In genomic region chr5:43461066-43461465, GRCh38 we compare ENCODE assay signal across 27 cellular contexts. TPM values are rescaled to one million over a fixed set of nuclear protein-coding genes. Genes with fewer than 3 reads are reported as not detected.
DNase-seq lines count a peak whose midpoint lies in the region; ATAC-seq, FAIRE-seq and TF ChIP-seq lines count a peak whose summit lies in the region.
"Had no signal": no experiment of that assay in that cellular context is flagged by ENCODE, and none has a peak within 500 bp of the region (broad histone marks: within the 10 kb centered on the region; RNA-seq: fewer than 3 reads in every experiment).

No MANE protein-coding gene starts in this region.

- ATAC-seq in K562 (peak; percentile 41; the same call in 2 of the 3 replicates), HG02798 (IDR thresholded peaks at IDR 0.05; ENCODE audit: poor library complexity, unreplicated experiment) (no peak)
- ATAC-seq: A549; CD8-positive, alpha-beta T cell; GM12878 had no signal

- POLR2A ChIA-PET in K562 (lab: Yijun Ruan, JAX): no interaction called here

- no peak overlapping the region for H4K8ac ChIP-seq in neuronal stem cell (ENCODE audit: low read depth, low read length)

- in situ Hi-C loops in K562 (cut with MboI): no loop called here

- FAIRE-seq in K562 (lab: Jason Lieb, UNC): no peak
- FAIRE-seq: A549, GM12878, GM12892, GM18507 had no signal

- H3K27ac ChIP-seq in K562 (ENCODE audit: extremely low read depth, low read depth, low read length) (no peak overlapping the region), neuronal stem cell (replicated peaks; ENCODE audit: low read length) (no peak overlapping the region), thyroid gland (peak overlapping the region; percentile 39 to 76 (median 49))
- H3K27ac ChIP-seq: 22Rv1; A549; BLaER1 treated with 17β-estradiol and CSF1 and Interleukin-3, amounts not matched to agents 10 nM and 100 nM; C4-2B had no signal

- no peak overlapping the region for H2BK5ac ChIP-seq in neuronal stem cell (ENCODE audit: low read length)

- H2BK12ac ChIP-seq in neuronal stem cell (ENCODE audit: low read length): peak overlapping the region; percentile 25

- no peak overlapping the region for H3K18ac ChIP-seq in neuronal stem cell (ENCODE audit: low read length)

- TF ChIP-seq RAD21 in K562 (CRISPR knock-in tag; conservative IDR thresholded peaks at IDR 0.05 in 1 of 2, IDR thresholded peaks at IDR 0.05 in 1 of 2): no peak

- H2BK120ac ChIP-seq in neuronal stem cell (ENCODE audit: low read depth, low read length): no peak overlapping the region

- H3K27me3 ChIP-seq in K562 (ENCODE audit: control insufficient read depth in 2 of 2, insufficient read depth in 2 of 2, low read length in 2 of 2) (no peaks in the 10 kb centered on the region), neuronal stem cell (ENCODE audit: control insufficient read depth in 3 of 3, insufficient read depth in 3 of 3, low read depth in 1 of 3, low read length in 3 of 3) (no peaks in the 10 kb centered on the region), thyroid gland (no peaks in the 10 kb centered on the region)
- H3K27me3 ChIP-seq: BLaER1 treated with 17β-estradiol and CSF1 and Interleukin-3, amounts not matched to agents 10 nM and 100 nM had no signal

- no peak for TF ChIP-seq EP300 in K562 (IDR thresholded peaks at IDR 0.05; ENCODE audit: low read length)

- no peaks in the 10 kb centered on the region for H3K79me2 ChIP-seq in K562 (ENCODE audit: control insufficient read depth, insufficient read depth, low read length)

- TF ChIP-seq CTCF in K562 (IDR thresholded peaks at IDR 0.05 in 2 of 3, conservative IDR thresholded peaks at IDR 0.05 in 1 of 3; ENCODE audit: insufficient read depth in 2 of 3, low read depth in 1 of 3, low read length in 3 of 3) (no peak), thyroid gland (IDR thresholded peaks at IDR 0.05) (no peak)

- no peak overlapping the region for H4K91ac ChIP-seq in neuronal stem cell (ENCODE audit: low read depth, low read length, poor library complexity)

- H2AFZ ChIP-seq in K562 (ENCODE audit: low read depth, low read length) (no peak overlapping the region), neuronal stem cell (ENCODE audit: low read length) (no peak overlapping the region)

- no peak for TF ChIP-seq POLR2A in K562 (conservative IDR thresholded peaks at IDR 0.05)
- no peak for TF ChIP-seq POLR2A in thyroid gland (IDR thresholded peaks at IDR 0.05)

- no peaks in the 10 kb centered on the region for H3K4me1 ChIP-seq in K562 (replicated peaks in 1 of 2; ENCODE audit: control insufficient read depth in 2 of 2, insufficient read depth in 2 of 2, low read length in 2 of 2)
- no peaks in the 10 kb centered on the region for H3K4me1 ChIP-seq in neuronal stem cell (ENCODE audit: control insufficient read depth in 2 of 2, insufficient read depth in 1 of 2, low read depth in 1 of 2, low read length in 2 of 2)
- H3K4me1 ChIP-seq in thyroid gland: peaks cover 12 to 18% of the 10 kb centered on the region in 2 donors
- H3K4me1 ChIP-seq: A549; BLaER1 treated with 17β-estradiol and CSF1 and Interleukin-3, amounts not matched to agents 10 nM and 100 nM had no signal

- WGBS in K562 (ENCODE audit: insufficient coverage, low coverage, missing lambda C conversion rate): 80% methylated on average over 1 of the region's 1 CpG
- no CpG with 5 or more reads among the region's 1 CpG for WGBS in neuronal stem cell (ENCODE audit: extremely low coverage in 2 of 2, insufficient read length in 2 of 2, insufficient replicate concordance in 1 of 2), 2 donors
- 55 to 56% methylated on average over 1 of the region's 1 CpG for WGBS in thyroid gland, 2 donors

- CTCF ChIA-PET in K562 (lab: Yijun Ruan, JAX; ENCODE audit: low intra/inter-chr PET ratio): no interaction called here

- H3K9me3 ChIP-seq in K562 (replicated peaks; ENCODE audit: control insufficient read depth, insufficient read depth, low read depth, low read length) (no peaks in the 10 kb centered on the region; the same call in 1 of the 2 replicates), neuronal stem cell (replicated peaks in 1 of 2; ENCODE audit: control insufficient read depth in 2 of 2, insufficient read depth in 1 of 2, low read depth in 1 of 2, low read length in 2 of 2) (peaks cover 8 to 21% of the 10 kb centered on the region in 2 donors), thyroid gland (no peaks in the 10 kb centered on the region)

- H3K9ac ChIP-seq in K562 (ENCODE audit: insufficient read depth in 1 of 2, low read depth in 2 of 2, low read length in 2 of 2) (no peak overlapping the region), neuronal stem cell (ENCODE audit: low read depth, low read length, poor library complexity) (no peak overlapping the region)
- H3K9ac ChIP-seq: BLaER1 treated with 17β-estradiol and CSF1 and Interleukin-3, amounts not matched to agents 10 nM and 100 nM had no signal

- H2BK15ac ChIP-seq in neuronal stem cell (ENCODE audit: low read length): no peak overlapping the region

- no peak overlapping the region for H3K4ac ChIP-seq in neuronal stem cell (ENCODE audit: low read length)

- no peak overlapping the region for H3K23ac ChIP-seq in neuronal stem cell (ENCODE audit: low read depth, low read length, poor library complexity)

- no peaks in the 10 kb centered on the region for H3K9me1 ChIP-seq in K562 (ENCODE audit: control insufficient read depth, insufficient read depth, low read length)

- H3K36me3 ChIP-seq in K562 (ENCODE audit: control insufficient read depth, insufficient read depth, low read length) (peaks cover 10% of the 10 kb centered on the region; the same call in 1 of the 3 replicates), neuronal stem cell (replicated peaks in 1 of 2; ENCODE audit: control insufficient read depth in 2 of 2, insufficient read depth in 2 of 2, low read length in 2 of 2) (no peaks in the 10 kb centered on the region), thyroid gland (no peaks in the 10 kb centered on the region)

- H3K79me1 ChIP-seq in neuronal stem cell (ENCODE audit: low read depth, low read length): no peaks in the 10 kb centered on the region

- H4K20me1 ChIP-seq in K562 (replicated peaks; ENCODE audit: control insufficient read depth, insufficient read depth, low read length): no peaks in the 10 kb centered on the region
- H4K20me1 ChIP-seq: BLaER1 treated with 17β-estradiol and CSF1 and Interleukin-3, amounts not matched to agents 10 nM and 100 nM had no signal

- H3K4me2 ChIP-seq in K562 (ENCODE audit: insufficient read depth, low read length): no peak overlapping the region
- H3K4me2 ChIP-seq in neuronal stem cell (ENCODE audit: insufficient read depth, low read length, poor library complexity, severe bottlenecking): no peak overlapping the region
- H3K4me2 ChIP-seq: A549; BLaER1 treated with 17β-estradiol and CSF1 and Interleukin-3, amounts not matched to agents 10 nM and 100 nM had no signal

- BruUV-seq in K562 (replicated peaks; lab: Mats Ljungman, UMichigan): no TSS peak

- no peak overlapping the region for H3K4me3 ChIP-seq in K562
- no peak overlapping the region for H3K4me3 ChIP-seq in neuronal stem cell (ENCODE audit: low read length in 2 of 2)
- H3K4me3 ChIP-seq in thyroid gland (replicated peaks in 1 of 3): no peak overlapping the region
- H3K4me3 ChIP-seq: A549; BLaER1 treated with 17β-estradiol and CSF1 and Interleukin-3, amounts not matched to agents 10 nM and 100 nM; GM12878 had no signal

- H3K14ac ChIP-seq in neuronal stem cell (ENCODE audit: low read length): no peak overlapping the region

- no peak for DNase-seq in K562 (ENCODE audit: extremely low read depth in 1 of 4, low spot score in 3 of 4)
- no peak for DNase-seq in neuronal stem cell (ENCODE audit: low spot score)
- DNase-seq in thyroid gland: peak; percentile 54 to 56
- DNase-seq in COLO829 (ENCODE audit: low spot score): no peak
- DNase-seq in cortex of kidney (lab: John Stamatoyannopoulos, UW): no peak
- DNase-seq: AML-193; CD4-positive, alpha-beta T cell; CD8-positive, alpha-beta T cell; COR-L47; DMS 273 treated with DMSO at 0.1 percent for 48 hours; DMS153; DMS53; DMS79; DND-41; EL; GDM1 had no signal

- intact Hi-C loops in K562 (cut with micrococcal nuclease): no loop called here
- intact Hi-C loops in thyroid gland (cut with DNase I): no loop called here

- H2AK5ac ChIP-seq in neuronal stem cell (ENCODE audit: low read depth, low read length): no peak overlapping the region

RNA-seq across cellular contexts. Expression of gene TMEM267, which starts 22.6 kb away (rescaled TPM):
- 16.8 and 49.2 TPM in 2 replicates for total RNA-seq in K562 (2011; cell fraction: chromatin; rRNA removed; ENCODE audit: low replicate concordance)
- total RNA-seq in K562 (2011; cell fraction: nucleolus; rRNA removed): 7.2 and 8.0 TPM in 2 replicates
- total RNA-seq in K562 (2011; cell fraction: nucleoplasm; rRNA removed): 20.4 and 22.3 TPM in 2 replicates
- total RNA-seq in K562 (2014; rRNA removed): 8.1 and 11.3 TPM in 2 replicates
- total RNA-seq in K562 (2014; rRNA removed; fragmentation: Illumina TruSeq; extraction: Trizol): 17.8 and 21.2 TPM in 2 replicates
- total RNA-seq in K562 (2015; rRNA removed; fragmentation: Illumina TruSeq; extraction: Trizol): 12.1 and 13.3 TPM in 2 replicates
- total RNA-seq in K562 (2021): 19.3 and 19.9 TPM in 2 replicates
- 29.1 and 31.9 TPM in 2 replicates for polyA plus RNA-seq in K562 (2011; rRNA removed)
- polyA plus RNA-seq in K562 (2011; cell fraction: cytosol; rRNA removed): 4.6 and 13.5 TPM in 2 replicates
- 20.1 and 30.5 TPM in 2 replicates for polyA plus RNA-seq in K562 (2011; cell fraction: nucleus; rRNA removed)
- polyA plus RNA-seq in K562 (2012): 15.9 and 25.5 TPM in 2 replicates
- polyA plus RNA-seq in K562 (2014; fragmentation: Illumina TruSeq; extraction: Trizol): 15.4 and 17.0 TPM in 2 replicates
- 10 to 100 TPM; 51.1 to 61.1 TPM for polyA plus RNA-seq in K562 (2014; fragmentation: Nextera tagmentation; extraction: Ambion mirVana)
- polyA plus RNA-seq in K562 (2014; rRNA removed): 13.2 and 19.1 TPM in 2 replicates
- polyA minus RNA-seq in K562 (2011; rRNA and poly(A)+ RNA removed): 35.3 and 41.3 TPM in 2 replicates
- polyA minus RNA-seq in K562 (2011; cell fraction: cytosol; rRNA and poly(A)+ RNA removed): 6.4 and 6.7 TPM in 2 replicates
- 5.0 and 7.0 TPM in 2 replicates for polyA minus RNA-seq in K562 (2011; cell fraction: nucleus; rRNA and poly(A)+ RNA removed)
- polyA plus RNA-seq in neuronal stem cell (2013, experiment 1 of 2): 7.0 TPM
- 7.1 TPM for polyA plus RNA-seq in neuronal stem cell (2013, experiment 2 of 2)
- total RNA-seq in thyroid gland: 10 to 100 TPM; 24.6 to 40.4 (median 29.2) TPM

RNA-seq across cellular contexts. Expression of gene CCL28, which starts 48.9 kb away (rescaled TPM):
- total RNA-seq in K562 (2011; cell fraction: chromatin; rRNA removed; ENCODE audit: low replicate concordance): not detected in 2 replicates
- total RNA-seq in K562 (2011; cell fraction: nucleolus; rRNA removed): not detected in 2 replicates
- total RNA-seq in K562 (2011; cell fraction: nucleoplasm; rRNA removed): not detected in 2 replicates
- not detected in 2 replicates for total RNA-seq in K562 (2014; rRNA removed)
- not detected in 2 replicates for total RNA-seq in K562 (2014; rRNA removed; fragmentation: Illumina TruSeq; extraction: Trizol)
- not detected in 2 replicates for total RNA-seq in K562 (2015; rRNA removed; fragmentation: Illumina TruSeq; extraction: Trizol)
- not detected in 2 replicates for total RNA-seq in K562 (2021)
- polyA plus RNA-seq in K562 (2011; rRNA removed): 0.11 TPM in 1 of 2 replicates, not detected in the other
- 0.06 TPM in 1 of 2 replicates, not detected in the other for polyA plus RNA-seq in K562 (2011; cell fraction: cytosol; rRNA removed)
- polyA plus RNA-seq in K562 (2011; cell fraction: nucleus; rRNA removed): 0.04 TPM in 1 of 2 replicates, not detected in the other
- polyA plus RNA-seq in K562 (2012): not detected in 2 replicates
- polyA plus RNA-seq in K562 (2014; fragmentation: Illumina TruSeq; extraction: Trizol): not detected in 2 replicates
- polyA plus RNA-seq in K562 (2014; fragmentation: Nextera tagmentation; extraction: Ambion mirVana): not detected
- not detected in 2 replicates for polyA plus RNA-seq in K562 (2014; rRNA removed)
- polyA minus RNA-seq in K562 (2011; rRNA and poly(A)+ RNA removed): not detected in 2 replicates
- polyA minus RNA-seq in K562 (2011; cell fraction: cytosol; rRNA and poly(A)+ RNA removed): not detected in 2 replicates
- polyA minus RNA-seq in K562 (2011; cell fraction: nucleus; rRNA and poly(A)+ RNA removed): not detected in 2 replicates
- polyA plus RNA-seq in neuronal stem cell (2013, experiment 1 of 2): 0.03 TPM
- polyA plus RNA-seq in neuronal stem cell (2013, experiment 2 of 2): 0.04 TPM
- 10 to 100 TPM; 21.5 to 44.7 (median 32.7) TPM for total RNA-seq in thyroid gland
- total RNA-seq: A172, Daoy, G401 had no signal

RNA-seq across cellular contexts. Expression of gene C5orf34, which starts 53.9 kb away (rescaled TPM):
- total RNA-seq in K562 (2011; cell fraction: chromatin; rRNA removed; ENCODE audit: low replicate concordance): 24.9 and 68.1 TPM in 2 replicates
- 16.0 and 22.9 TPM in 2 replicates for total RNA-seq in K562 (2011; cell fraction: nucleolus; rRNA removed)
- 24.2 and 24.8 TPM in 2 replicates for total RNA-seq in K562 (2011; cell fraction: nucleoplasm; rRNA removed)
- total RNA-seq in K562 (2014; rRNA removed) (13.1 and 13.2 TPM in 2 replicates), K562 (2014; rRNA removed; fragmentation: Illumina TruSeq; extraction: Trizol) (20.7 and 24.3 TPM in 2 replicates), K562 (2015; rRNA removed; fragmentation: Illumina TruSeq; extraction: Trizol) (18.2 and 19.0 TPM in 2 replicates), K562 (2021) (13.8 and 15.7 TPM in 2 replicates), thyroid gland (1 to 10 TPM in 3 of 4 donors, under 1 TPM in 1; 0.42 to 2.1 (median 1.6) TPM)
- polyA plus RNA-seq in K562 (2011; rRNA removed) (28.9 and 32.6 TPM in 2 replicates), K562 (2014; fragmentation: Illumina TruSeq; extraction: Trizol) (19.4 and 23.5 TPM in 2 replicates), K562 (2014; fragmentation: Nextera tagmentation; extraction: Ambion mirVana) (10 to 100 TPM; 21.4 to 27.8 TPM), K562 (2014; rRNA removed) (18.1 and 18.9 TPM in 2 replicates)
- 6.9 and 11.5 TPM in 2 replicates for polyA plus RNA-seq in K562 (2011; cell fraction: cytosol; rRNA removed)
- 27.4 and 34.7 TPM in 2 replicates for polyA plus RNA-seq in K562 (2011; cell fraction: nucleus; rRNA removed)
- polyA plus RNA-seq in K562 (2012): 8.8 and 12.3 TPM in 2 replicates
- 37.6 and 39.6 TPM in 2 replicates for polyA minus RNA-seq in K562 (2011; rRNA and poly(A)+ RNA removed)
- 6.2 and 11.1 TPM in 2 replicates for polyA minus RNA-seq in K562 (2011; cell fraction: cytosol; rRNA and poly(A)+ RNA removed)
- polyA minus RNA-seq in K562 (2011; cell fraction: nucleus; rRNA and poly(A)+ RNA removed): 23.6 and 40.1 TPM in 2 replicates
- 6.4 TPM for polyA plus RNA-seq in neuronal stem cell (2013, experiment 1 of 2)
- polyA plus RNA-seq in neuronal stem cell (2013, experiment 2 of 2): 6.1 TPM

Comparison
In these comparisons a context has a peak if more than half of its experiments do, and no peak if none do; other contexts are left out.
1. DNase-seq: peak in thyroid gland (2 of 2); none in K562 (0 of 4), neuronal stem cell (single experiment), COLO829 (single experiment) and cortex of kidney (single experiment).
2. H3K27ac ChIP-seq: peak in thyroid gland (3 of 3); none in K562 (single experiment) and neuronal stem cell (single experiment).
3. RNA of gene CCL28, which starts 48.9 kb away (total RNA-seq): 21.5 to 44.7 TPM in thyroid gland; not detected in K562; every median in the first group is over 10 times any median in the second.
4. RNA of gene C5orf34, which starts 53.9 kb away (total RNA-seq): 13.1 to 68.1 TPM in K562; 0.42 to 2.1 TPM in thyroid gland; every median in the first group is over 4 times any median in the second.